ENCODE assay signal across 1 cellular context in the genomic region with DNA sequence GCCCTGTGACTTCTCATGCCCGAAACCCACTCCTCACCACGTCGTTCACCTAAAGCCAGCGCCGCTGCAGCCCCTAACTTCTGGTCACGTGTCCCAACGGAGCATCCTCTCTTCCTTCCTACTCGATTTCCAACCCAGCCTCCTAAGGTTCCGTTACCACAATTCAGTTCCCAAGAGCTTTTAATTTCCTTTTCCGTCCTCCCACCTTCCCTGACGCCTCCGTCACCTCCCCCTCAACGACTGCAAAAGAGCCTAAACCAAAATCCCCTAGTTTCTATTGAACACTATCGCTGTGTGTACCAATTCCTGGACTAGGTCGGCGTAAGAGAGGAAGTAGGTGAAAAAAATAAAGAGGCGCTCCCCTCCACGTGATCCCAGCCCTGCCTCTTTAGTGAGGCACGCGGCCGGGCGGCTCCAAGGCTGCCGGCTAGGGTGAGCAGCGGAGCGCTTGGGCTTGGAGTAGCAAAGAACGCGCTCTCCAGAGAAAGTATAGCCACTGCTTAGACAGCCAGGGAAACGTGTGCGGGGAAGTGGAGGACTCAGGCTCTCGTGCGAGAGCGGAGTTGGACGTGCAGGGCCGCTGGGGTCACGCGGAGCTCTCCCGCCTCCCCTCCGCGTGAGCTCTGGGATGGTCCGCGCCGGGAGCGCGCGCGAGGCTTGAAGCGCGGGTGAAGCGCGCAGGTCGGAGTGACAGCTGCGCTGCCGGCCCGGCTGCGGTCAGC.
TF ChIP-seq lines count a peak whose summit lies in the region.

A gene (plus strand): TSS at position 685 of the 722 bp plus-strand sequence.
A gene (minus strand): TSS at position 82 of the 722 bp plus-strand sequence. CDS start 1,189 bp downstream, outside the sequence.

TF ChIP-seq in K562, 482 proteins besides CTCF, POLR2A, EP300 and RAD21 (continued from another document and continues in another):
- TF ChIP-seq HMGN3 (IDR thresholded peaks at IDR 0.05; ENCODE audit: borderline replicate concordance, extremely low read depth, insufficient read length, low read depth, low read length) (peak; percentile 68), RBM25 (IDR thresholded peaks at IDR 0.05; ENCODE audit: low read depth, low read length, severe bottlenecking) (no peak), RBM39 (optimal IDR thresholded peaks at IDR 0.05; ENCODE audit: low read depth, low read length) (no peak), GTF2F1 (IDR thresholded peaks at IDR 0.05; ENCODE audit: low read depth, low read length) (no peak), E2F3 (CRISPR knock-in tag; IDR thresholded peaks at IDR 0.05) (0 out of 2 replicates have a peak, but pooled peaks have one; percentile 11), HDAC2 (IDR thresholded peaks at IDR 0.05) (peak; percentile 97), CHCHD3 (CRISPR knock-in tag; IDR thresholded peaks at IDR 0.05) (no peak), ZNF444 (CRISPR knock-in tag; IDR thresholded peaks at IDR 0.05) (no peak), FOSL1 (tag; conservative IDR thresholded peaks at IDR 0.05) (peak; percentile 48; the same call in 1 of the 2 replicates), ZNF77 (CRISPR knock-in tag; IDR thresholded peaks at IDR 0.05) (no peak), ZNF133 (CRISPR knock-in tag; IDR thresholded peaks at IDR 0.05) (no peak), LARP7 (IDR thresholded peaks at IDR 0.05) (peak; percentile 58; the same call in 1 of the 2 replicates), GABPA (tag; conservative IDR thresholded peaks at IDR 0.05; ENCODE audit: low read depth) (peak; percentile 97), NEUROD1 (IDR thresholded peaks at IDR 0.05; ENCODE audit: borderline replicate concordance, low read depth, low read length, partially characterized antibody) (peak; percentile 87), BDP1 (IDR thresholded peaks at IDR 0.05; ENCODE audit: insufficient read depth, insufficient read length) (no peak), CTBP1 (IDR thresholded peaks at IDR 0.05; ENCODE audit: borderline replicate concordance) (peak; percentile 100), PML (IDR thresholded peaks at IDR 0.05; ENCODE audit: low read length) (peak; percentile 56), PHB2 (IDR thresholded peaks at IDR 0.05; ENCODE audit: low read depth) (no peak), POLR2H (tag; IDR thresholded peaks at IDR 0.05; ENCODE audit: low read depth) (peak; percentile 56; the same call in 1 of the 2 replicates), CBFA2T2 (conservative IDR thresholded peaks at IDR 0.05) (peak; percentile 86), TGIF2 (CRISPR knock-in tag; IDR thresholded peaks at IDR 0.05) (peak; percentile 94), FOXM1 (IDR thresholded peaks at IDR 0.05; ENCODE audit: low read depth) (peak; percentile 49; the same call in 1 of the 2 replicates), FOXM1 (CRISPR knock-in tag; IDR thresholded peaks at IDR 0.05; ENCODE audit: low read depth) (no peak), SIN3B (IDR thresholded peaks at IDR 0.05; ENCODE audit: low read depth) (peak; percentile 96), RFX5 (IDR thresholded peaks at IDR 0.05; ENCODE audit: low read depth, low read length) (no peak), YBX1 (IDR thresholded peaks at IDR 0.05) (no peak), MBD2 (IDR thresholded peaks at IDR 0.05; ENCODE audit: borderline replicate concordance, low read depth) (peak; percentile 95; the same call in 1 of the 2 replicates), THRAP3 (IDR thresholded peaks at IDR 0.05; ENCODE audit: borderline replicate concordance) (peak; percentile 69; the same call in 1 of the 2 replicates), PHF21A (IDR thresholded peaks at IDR 0.05; ENCODE audit: borderline replicate concordance, low read depth) (peak; percentile 84; the same call in 1 of the 2 replicates), SMAD1 (IDR thresholded peaks at IDR 0.05; ENCODE audit: low read depth, low read length, partially characterized antibody) (peak; percentile 46), HDAC8 (tag; IDR thresholded peaks at IDR 0.05) (no peak), CCNT2 (IDR thresholded peaks at IDR 0.05; ENCODE audit: borderline replicate concordance, extremely low read depth, insufficient read length, low read depth, low read length) (peak; percentile 50), KDM4B (IDR thresholded peaks at IDR 0.05; ENCODE audit: borderline replicate concordance in 2 of 2, low read depth in 1 of 2) (peak in 1 of 2 experiments; percentile 90; a peak in 2 of 4 replicates), TBP (optimal IDR thresholded peaks at IDR 0.05; ENCODE audit: low read depth, low read length) (peak; percentile 83), ZFPM2 (CRISPR knock-in tag; IDR thresholded peaks at IDR 0.05) (no peak)
- TF ChIP-seq, protein P1, sequence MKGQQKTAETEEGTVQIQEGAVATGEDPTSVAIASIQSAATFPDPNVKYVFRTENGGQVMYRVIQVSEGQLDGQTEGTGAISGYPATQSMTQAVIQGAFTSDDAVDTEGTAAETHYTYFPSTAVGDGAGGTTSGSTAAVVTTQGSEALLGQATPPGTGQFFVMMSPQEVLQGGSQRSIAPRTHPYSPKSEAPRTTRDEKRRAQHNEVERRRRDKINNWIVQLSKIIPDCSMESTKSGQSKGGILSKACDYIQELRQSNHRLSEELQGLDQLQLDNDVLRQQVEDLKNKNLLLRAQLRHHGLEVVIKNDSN (CRISPR knock-in tag; IDR thresholded peaks at IDR 0.05) = peak; percentile 98
- TF ChIP-seq, protein P2, sequence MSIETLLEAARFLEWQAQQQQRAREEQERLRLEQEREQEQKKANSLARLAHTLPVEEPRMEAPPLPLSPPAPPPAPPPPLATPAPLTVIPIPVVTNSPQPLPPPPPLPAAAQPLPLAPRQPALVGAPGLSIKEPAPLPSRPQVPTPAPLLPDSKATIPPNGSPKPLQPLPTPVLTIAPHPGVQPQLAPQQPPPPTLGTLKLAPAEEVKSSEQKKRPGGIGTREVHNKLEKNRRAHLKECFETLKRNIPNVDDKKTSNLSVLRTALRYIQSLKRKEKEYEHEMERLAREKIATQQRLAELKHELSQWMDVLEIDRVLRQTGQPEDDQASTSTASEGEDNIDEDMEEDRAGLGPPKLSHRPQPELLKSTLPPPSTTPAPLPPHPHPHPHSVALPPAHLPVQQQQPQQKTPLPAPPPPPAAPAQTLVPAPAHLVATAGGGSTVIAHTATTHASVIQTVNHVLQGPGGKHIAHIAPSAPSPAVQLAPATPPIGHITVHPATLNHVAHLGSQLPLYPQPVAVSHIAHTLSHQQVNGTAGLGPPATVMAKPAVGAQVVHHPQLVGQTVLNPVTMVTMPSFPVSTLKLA (conservative IDR thresholded peaks at IDR 0.05) = peak; percentile 100
- TF ChIP-seq, protein P3, sequence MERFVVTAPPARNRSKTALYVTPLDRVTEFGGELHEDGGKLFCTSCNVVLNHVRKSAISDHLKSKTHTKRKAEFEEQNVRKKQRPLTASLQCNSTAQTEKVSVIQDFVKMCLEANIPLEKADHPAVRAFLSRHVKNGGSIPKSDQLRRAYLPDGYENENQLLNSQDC (CRISPR knock-in tag; IDR thresholded peaks at IDR 0.05) = peak; percentile 54; the same call in 1 of the 2 replicates
- TF ChIP-seq, protein P4, sequence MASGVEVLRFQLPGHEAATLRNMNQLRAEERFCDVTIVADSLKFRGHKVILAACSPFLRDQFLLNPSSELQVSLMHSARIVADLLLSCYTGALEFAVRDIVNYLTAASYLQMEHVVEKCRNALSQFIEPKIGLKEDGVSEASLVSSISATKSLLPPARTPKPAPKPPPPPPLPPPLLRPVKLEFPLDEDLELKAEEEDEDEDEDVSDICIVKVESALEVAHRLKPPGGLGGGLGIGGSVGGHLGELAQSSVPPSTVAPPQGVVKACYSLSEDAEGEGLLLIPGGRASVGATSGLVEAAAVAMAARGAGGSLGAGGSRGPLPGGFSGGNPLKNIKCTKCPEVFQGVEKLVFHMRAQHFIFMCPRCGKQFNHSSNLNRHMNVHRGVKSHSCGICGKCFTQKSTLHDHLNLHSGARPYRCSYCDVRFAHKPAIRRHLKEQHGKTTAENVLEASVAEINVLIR (CRISPR knock-in tag; IDR thresholded peaks at IDR 0.05) = peak; percentile 14; the same call in 1 of the 2 replicates
- TF ChIP-seq, protein P5, sequence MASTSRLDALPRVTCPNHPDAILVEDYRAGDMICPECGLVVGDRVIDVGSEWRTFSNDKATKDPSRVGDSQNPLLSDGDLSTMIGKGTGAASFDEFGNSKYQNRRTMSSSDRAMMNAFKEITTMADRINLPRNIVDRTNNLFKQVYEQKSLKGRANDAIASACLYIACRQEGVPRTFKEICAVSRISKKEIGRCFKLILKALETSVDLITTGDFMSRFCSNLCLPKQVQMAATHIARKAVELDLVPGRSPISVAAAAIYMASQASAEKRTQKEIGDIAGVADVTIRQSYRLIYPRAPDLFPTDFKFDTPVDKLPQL (IDR thresholded peaks at IDR 0.05; ENCODE audit: extremely low read depth, insufficient read length) = no peak
- TF ChIP-seq, protein P6, sequence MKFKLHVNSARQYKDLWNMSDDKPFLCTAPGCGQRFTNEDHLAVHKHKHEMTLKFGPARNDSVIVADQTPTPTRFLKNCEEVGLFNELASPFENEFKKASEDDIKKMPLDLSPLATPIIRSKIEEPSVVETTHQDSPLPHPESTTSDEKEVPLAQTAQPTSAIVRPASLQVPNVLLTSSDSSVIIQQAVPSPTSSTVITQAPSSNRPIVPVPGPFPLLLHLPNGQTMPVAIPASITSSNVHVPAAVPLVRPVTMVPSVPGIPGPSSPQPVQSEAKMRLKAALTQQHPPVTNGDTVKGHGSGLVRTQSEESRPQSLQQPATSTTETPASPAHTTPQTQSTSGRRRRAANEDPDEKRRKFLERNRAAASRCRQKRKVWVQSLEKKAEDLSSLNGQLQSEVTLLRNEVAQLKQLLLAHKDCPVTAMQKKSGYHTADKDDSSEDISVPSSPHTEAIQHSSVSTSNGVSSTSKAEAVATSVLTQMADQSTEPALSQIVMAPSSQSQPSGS (CRISPR knock-in tag; IDR thresholded peaks at IDR 0.05) = no peak
- TF ChIP-seq, protein P7, sequence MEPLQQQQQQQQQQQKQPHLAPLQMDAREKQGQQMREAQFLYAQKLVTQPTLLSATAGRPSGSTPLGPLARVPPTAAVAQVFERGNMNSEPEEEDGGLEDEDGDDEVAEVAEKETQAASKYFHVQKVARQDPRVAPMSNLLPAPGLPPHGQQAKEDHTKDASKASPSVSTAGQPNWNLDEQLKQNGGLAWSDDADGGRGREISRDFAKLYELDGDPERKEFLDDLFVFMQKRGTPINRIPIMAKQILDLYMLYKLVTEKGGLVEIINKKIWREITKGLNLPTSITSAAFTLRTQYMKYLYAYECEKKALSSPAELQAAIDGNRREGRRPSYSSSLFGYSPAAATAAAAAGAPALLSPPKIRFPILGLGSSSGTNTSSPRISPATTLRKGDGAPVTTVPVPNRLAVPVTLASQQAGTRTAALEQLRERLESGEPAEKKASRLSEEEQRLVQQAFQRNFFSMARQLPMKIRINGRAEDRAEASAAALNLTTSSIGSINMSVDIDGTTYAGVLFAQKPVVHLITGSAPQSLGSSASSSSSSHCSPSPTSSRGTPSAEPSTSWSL (CRISPR knock-in tag; IDR thresholded peaks at IDR 0.05; ENCODE audit: borderline replicate concordance) = no peak
- TF ChIP-seq, protein P8, sequence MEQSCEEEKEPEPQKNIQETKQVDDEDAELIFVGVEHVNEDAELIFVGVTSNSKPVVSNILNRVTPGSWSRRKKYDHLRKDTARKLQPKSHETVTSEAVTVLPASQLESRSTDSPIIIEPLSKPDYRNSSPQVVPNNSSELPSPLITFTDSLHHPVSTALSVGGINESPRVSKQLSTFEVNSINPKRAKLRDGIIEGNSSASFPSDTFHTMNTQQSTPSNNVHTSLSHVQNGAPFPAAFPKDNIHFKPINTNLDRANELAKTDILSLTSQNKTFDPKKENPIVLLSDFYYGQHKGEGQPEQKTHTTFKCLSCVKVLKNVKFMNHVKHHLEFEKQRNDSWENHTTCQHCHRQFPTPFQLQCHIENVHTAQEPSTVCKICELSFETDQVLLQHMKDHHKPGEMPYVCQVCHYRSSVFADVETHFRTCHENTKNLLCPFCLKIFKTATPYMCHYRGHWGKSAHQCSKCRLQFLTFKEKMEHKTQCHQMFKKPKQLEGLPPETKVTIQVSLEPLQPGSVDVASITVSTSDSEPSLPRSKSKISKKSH (CRISPR knock-in tag; IDR thresholded peaks at IDR 0.05) = no peak
